ENCODE assay signal across 18 cellular contexts in genomic region chr12:114672817-114673168, GRCh38. TPM values are rescaled to one million over a fixed set of nuclear protein-coding genes. Genes with fewer than 3 reads are reported as not detected.
A peak's percentile ranks its signal among the peaks of the same experiment; 100 is the strongest.
DNase-seq lines count a peak whose midpoint lies in the region; ATAC-seq and TF ChIP-seq lines count a peak whose summit lies in the region.
"Had no signal": no experiment of that assay in that cellular context is flagged by ENCODE, and none has a peak within 500 bp of the region (broad histone marks: within the 10 kb centered on the region; RNA-seq: fewer than 3 reads in every experiment).

No MANE protein-coding gene starts in this region.

- peak overlapping the region; percentile 33 to 90 for H2BK12ac ChIP-seq in mesenchymal stem cell (ENCODE audit: low read length in 2 of 2)

- H3K27me3 Mint-ChIP-seq in MCF 10A (ENCODE audit: insufficient read depth, unreplicated experiment) = no peaks in the 10 kb centered on the region

- H3K79me1 ChIP-seq in IMR-90 (ENCODE audit: low read depth in 1 of 2, low read length in 2 of 2) (peaks cover 0 to 11% of the 10 kb centered on the region in 2 experiments; a peak in 1 of 4 replicates), mesenchymal stem cell (replicated peaks; ENCODE audit: low read length, poor library complexity, severe bottlenecking) (no peaks in the 10 kb centered on the region)

- 4% methylated on average over 3 of the region's 4 CpGs; no CpG with 5 or more reads in 1 of the 2 experiments for WGBS in IMR-90 (ENCODE audit: extremely low coverage in 2 of 2, insufficient read length in 1 of 2), 2 experiments
- 49% methylated on average over 4 of the region's 4 CpGs for WGBS in mesenchymal stem cell
- WGBS in thyroid gland, 2 donors = 26 to 28% methylated on average over 4 of the region's 4 CpGs

- peak overlapping the region; percentile 66 for H3K56ac ChIP-seq in IMR-90 (ENCODE audit: extremely low read depth, insufficient read depth, low read length)

- peaks cover 6% of the 10 kb centered on the region for H3K4me1 Mint-ChIP-seq in MCF 10A (ENCODE audit: insufficient read depth, unreplicated experiment)
- H3K4me1 Mint-ChIP-seq: activated CD4-positive, alpha-beta T cell treated with anti-CD3 and anti-CD28 coated beads, Interleukin-2, amount 10 ng/mL, durations not matched to agents 24 days and 14 days had no signal

- H3K9me3 Mint-ChIP-seq in MCF 10A (ENCODE audit: unreplicated experiment) = no peaks in the 10 kb centered on the region
- H3K9me3 Mint-ChIP-seq: activated CD4-positive, alpha-beta T cell treated with anti-CD3 and anti-CD28 coated beads, Interleukin-2, amount 10 ng/mL, durations not matched to agents 24 days and 14 days; CD4-positive, alpha-beta T cell had no signal

- no peak overlapping the region for H3K4me3 Mint-ChIP-seq in MCF 10A (ENCODE audit: unreplicated experiment)
- H3K4me3 Mint-ChIP-seq: activated CD4-positive, alpha-beta T cell treated with anti-CD3 and anti-CD28 coated beads, Interleukin-2, amount 10 ng/mL, durations not matched to agents 24 days and 14 days; activated naive CD8-positive, alpha-beta T cell; CD4-positive, alpha-beta T cell had no signal

- H3K27ac Mint-ChIP-seq in MCF 10A (ENCODE audit: low read depth, unreplicated experiment) = peak overlapping the region; percentile 12
- H3K27ac Mint-ChIP-seq: activated CD4-positive, alpha-beta T cell treated with anti-CD3 and anti-CD28 coated beads, Interleukin-2, amount 10 ng/mL, durations not matched to agents 24 days and 14 days; activated naive CD8-positive, alpha-beta T cell; CD4-positive, alpha-beta T cell had no signal

- H2BK120ac ChIP-seq in IMR-90 (ENCODE audit: low read depth, low read length) (peak overlapping the region; percentile 71), mesenchymal stem cell (ENCODE audit: low read depth, low read length) (peak overlapping the region; percentile 89)

- no peak for DNase-seq in IMR-90
- DNase-seq in MCF 10A (ENCODE audit: unreplicated experiment) = no peak
- no peak for DNase-seq in mesenchymal stem cell
- no peak for DNase-seq in thyroid gland
- DNase-seq in NCI-H2107 treated with DMSO at 0.1 percent for 48 hours (lab: John Stamatoyannopoulos, UW; ENCODE audit: unreplicated experiment) = no peak
- DNase-seq: activated CD4-positive, alpha-beta T cell treated with anti-CD3 and anti-CD28 coated beads, Interleukin-2, amount 10 ng/mL, durations not matched to agents 24 days and 14 days; activated T-cell treated with anti-CD3 and anti-CD28 coated beads, Interleukin-2, amount 50 U/mL, for 1 hour; CD4-positive, alpha-beta T cell; left cardiac atrium; NCI-H1092 treated with DMSO at 0.1 percent for 48 hours; NK-92 treated with Interleukin-12 subunit alpha and Interleukin-12 subunit beta, amount 100 ng/mL, for 24 hours; Right ventricle myocardium superior; stimulated activated CD4-positive, alpha-beta T cell treated with anti-CD3 and anti-CD28 coated beads, Interleukin-4, amount 100 ng/mL, for 1 hour; T-helper 9 cell had no signal

- peak overlapping the region; percentile 27 for H2BK20ac ChIP-seq in IMR-90 (ENCODE audit: low read depth, low read length)

- dilution Hi-C loops in IMR-90 (cut with HindIII; ENCODE audit: low sequenced_read_pairs, unreplicated experiment) = no loop called here

- CTCF ChIA-PET in IMR-90 (lab: Yijun Ruan, JAX) (interaction anchor here (1.0 to 1.8 kb wide), 5 partner anchors 10 to 1080 kb away, joined by 3 to 6 read pairs (median 3); partner anchors contain the start of gene TBX3), MCF 10A (lab: Yijun Ruan, JAX) (interaction anchor here (0.5 to 2.9 kb wide), 4 partner anchors 11 to 933 kb away, joined by 3 to 8 read pairs (median 4); partner anchors contain the start of gene TBX3)

- H2BK5ac ChIP-seq in IMR-90 (ENCODE audit: low read depth, low read length, poor library complexity, severe bottlenecking) (peak overlapping the region; percentile 89), mesenchymal stem cell (ENCODE audit: low read depth, low read length, poor library complexity, severe bottlenecking) (no peak overlapping the region)

- H4K8ac ChIP-seq in IMR-90 (ENCODE audit: low read depth in 2 of 2, low read length in 2 of 2) (peak overlapping the region; percentile 46 to 75; a peak in 1 of 4 replicates), mesenchymal stem cell (ENCODE audit: low read length) (peak overlapping the region; percentile 96)

- H4K20me1 ChIP-seq in IMR-90 (ENCODE audit: insufficient read depth, low read length) = peaks cover 11% of the 10 kb centered on the region

- intact Hi-C loops in IMR-90 (cut with micrococcal nuclease) = loop anchor here (1.0 to 5.0 kb wide), 2 partner anchors 9 to 270 kb away; no protein-coding TSS in a partner anchor
- intact Hi-C loops in MCF 10A (cut with micrococcal nuclease) = no loop called here
- intact Hi-C loops in thyroid gland (cut with DNase I) = no loop called here

- H3K9ac ChIP-seq in IMR-90 (ENCODE audit: low read depth, low read length) (peak overlapping the region; percentile 55), mesenchymal stem cell (ENCODE audit: low read length) (peak overlapping the region; percentile 84)

- H3K9me3 ChIP-seq in IMR-90 (ENCODE audit: control insufficient read depth, insufficient read depth, low read length) = no peaks in the 10 kb centered on the region
- H3K9me3 ChIP-seq in mesenchymal stem cell (ENCODE audit: control insufficient read depth, low read length) = no peaks in the 10 kb centered on the region
- no peaks in the 10 kb centered on the region for H3K9me3 ChIP-seq in thyroid gland

- no peak overlapping the region for H2AFZ ChIP-seq in IMR-90 (replicated peaks; ENCODE audit: low read length, poor library complexity)
- H2AFZ ChIP-seq in mesenchymal stem cell (ENCODE audit: low read depth, low read length) = no peak overlapping the region

- H3K18ac ChIP-seq in IMR-90 (ENCODE audit: low read depth, low read length) (0 out of 2 replicates have a peak overlapping the region, but pooled peaks have one; percentile 2), mesenchymal stem cell (ENCODE audit: low read depth in 1 of 2, low read length in 2 of 2) (peak overlapping the region; percentile 60 to 83)

- POLR2A ChIA-PET in IMR-90 (lab: Charles Lee; ENCODE audit: unreplicated experiment) (interaction anchor here (0.5 to 2.0 kb wide), 2 partner anchors 12 to 73 kb away, joined by 4 to 16 read pairs; partner anchors contain the start of gene TBX3), MCF 10A (lab: Yijun Ruan, JAX) (interaction anchor here (1.1 to 1.2 kb wide), 2 partner anchors 9 to 11 kb away, joined by 5 read pairs; partner anchors contain the start of gene TBX3)

- peaks cover 31% of the 10 kb centered on the region for H3K36me3 Mint-ChIP-seq in MCF 10A (ENCODE audit: insufficient read depth, unreplicated experiment)
- H3K36me3 Mint-ChIP-seq: activated naive CD8-positive, alpha-beta T cell had no signal

- no peak for TF ChIP-seq POLR2A in IMR-90 (IDR thresholded peaks at IDR 0.05; ENCODE audit: low read depth, low read length)
- TF ChIP-seq POLR2A in thyroid gland (IDR thresholded peaks at IDR 0.05) = no peak

- peak overlapping the region; percentile 95 for H3K23ac ChIP-seq in IMR-90 (ENCODE audit: low read depth, low read length)
- no peak overlapping the region for H3K23ac ChIP-seq in mesenchymal stem cell (ENCODE audit: low read length in 2 of 2)

- H3K27ac ChIP-seq in IMR-90 (ENCODE audit: insufficient read depth, low read length) (peak overlapping the region; percentile 92), mesenchymal stem cell (ENCODE audit: low read length, poor library complexity, severe bottlenecking) (no peak overlapping the region), thyroid gland (peak overlapping the region; percentile 92 to 99 (median 99))

- H3K4ac ChIP-seq in IMR-90 (ENCODE audit: low read depth, low read length) = peak overlapping the region; percentile 78
- H3K4ac ChIP-seq in mesenchymal stem cell (ENCODE audit: low read depth in 1 of 2, low read length in 2 of 2) = peak overlapping the region in 1 of 2 experiments; percentile 89

- peak overlapping the region; percentile 77 for H3K4me2 ChIP-seq in IMR-90 (ENCODE audit: low read depth, low read length)
- H3K4me2 ChIP-seq in mesenchymal stem cell (ENCODE audit: low read length, poor library complexity, severe bottlenecking) = no peak overlapping the region

- H3K14ac ChIP-seq in IMR-90 (replicated peaks; ENCODE audit: low read depth, low read length) (peak overlapping the region; percentile 75; the same call in 1 of the 2 replicates), mesenchymal stem cell (ENCODE audit: low read length in 2 of 2) (peak overlapping the region in 1 of 2 experiments; percentile 62)

- TF ChIP-seq CTCF in IMR-90 (conservative IDR thresholded peaks at IDR 0.05; ENCODE audit: low read depth, low read length) (no peak), MCF 10A (IDR thresholded peaks at IDR 0.05; ENCODE audit: unreplicated experiment) (no peak), thyroid gland (IDR thresholded peaks at IDR 0.05) (no peak)

- peak overlapping the region; percentile 57; the same call in 1 of the 3 replicates for H2BK15ac ChIP-seq in IMR-90 (ENCODE audit: low read depth, low read length)
- H2BK15ac ChIP-seq in mesenchymal stem cell (ENCODE audit: low read depth, poor library complexity, severe bottlenecking) = no peak overlapping the region

- H2AK5ac ChIP-seq in IMR-90 (ENCODE audit: low read depth, low read length) = peak overlapping the region; percentile 71
- H2AK5ac ChIP-seq in mesenchymal stem cell (ENCODE audit: low read length, severe bottlenecking) = no peak overlapping the region

- H3K4me1 ChIP-seq in IMR-90 (ENCODE audit: control insufficient read depth, insufficient read depth, low read length) (peaks cover 11% of the 10 kb centered on the region), mesenchymal stem cell (ENCODE audit: control insufficient read depth, insufficient read depth, low read depth, low read length) (peaks cover 13% of the 10 kb centered on the region), thyroid gland (peaks cover 22 to 35% of the 10 kb centered on the region in 2 donors)

- no peak for ATAC-seq in IMR-90 (ENCODE audit: low read depth)
- no peak for ATAC-seq in HG03439 (IDR thresholded peaks at IDR 0.05; ENCODE audit: unreplicated experiment)
- no peak for ATAC-seq in GM21786 (IDR thresholded peaks at IDR 0.05; ENCODE audit: unreplicated experiment)
- no peak for ATAC-seq in HG02981 (IDR thresholded peaks at IDR 0.05; ENCODE audit: unreplicated experiment)

- H4K5ac ChIP-seq in IMR-90 (ENCODE audit: low read depth, low read length) = peak overlapping the region; percentile 13

- peak overlapping the region; percentile 16 for H3K4me3 ChIP-seq in IMR-90 (ENCODE audit: insufficient read depth, low read depth, low read length)
- peak overlapping the region in 1 of 2 experiments; percentile 69 for H3K4me3 ChIP-seq in mesenchymal stem cell (ENCODE audit: insufficient read depth in 1 of 2, low read depth in 1 of 2, low read length in 2 of 2)
- H3K4me3 ChIP-seq in thyroid gland (replicated peaks in 1 of 3) = peak overlapping the region in 2 of 3 donors; percentile 10 to 36

- H2AK9ac ChIP-seq in IMR-90 (replicated peaks; ENCODE audit: low read depth, low read length, poor library complexity) = peak overlapping the region; percentile 65

- H3K27me3 ChIP-seq in IMR-90 (ENCODE audit: control insufficient read depth, insufficient read depth, low read length) (no peaks in the 10 kb centered on the region), mesenchymal stem cell (ENCODE audit: control insufficient read depth in 1 of 2, insufficient read depth in 1 of 2, low read length in 2 of 2) (peaks cover 0 to 59% of the 10 kb centered on the region in 2 experiments), thyroid gland (no peaks in the 10 kb centered on the region)

- H3K36me3 ChIP-seq in IMR-90 (ENCODE audit: control insufficient read depth, insufficient read depth, low read length) (peaks cover 47% of the 10 kb centered on the region), mesenchymal stem cell (ENCODE audit: control insufficient read depth in 1 of 2, insufficient read depth in 2 of 2, low read depth in 1 of 2, low read length in 2 of 2) (peaks cover 0 to 71% of the 10 kb centered on the region in 2 experiments), thyroid gland (peaks cover 25 to 31% of the 10 kb centered on the region in 2 donors)

- in situ Hi-C loops in IMR-90 (cut with MboI; ENCODE audit: low sequenced_read_pairs) = no loop called here

- H3K9me1 ChIP-seq in IMR-90 (ENCODE audit: insufficient read depth, low read length) = no peaks in the 10 kb centered on the region

- no peak for TF ChIP-seq RAD21 in IMR-90 (IDR thresholded peaks at IDR 0.05; ENCODE audit: low read length)

- BruUV-seq in IMR-90 (replicated peaks; lab: Mats Ljungman, UMichigan) (no TSS peak), MCF 10A (replicated peaks; lab: Mats Ljungman, UMichigan) (no TSS peak)

- peak overlapping the region; percentile 58 for H4K91ac ChIP-seq in IMR-90 (ENCODE audit: insufficient read depth, low read depth, low read length)
- H4K91ac ChIP-seq in mesenchymal stem cell (ENCODE audit: low read length) = peak overlapping the region; percentile 7

RNA-seq across cellular contexts. Expression of gene TBX3, which starts 11.2 kb away (rescaled TPM):
- total RNA-seq in IMR-90 (2012; rRNA removed) (15.8 and 18.6 TPM in 2 replicates), MCF 10A (2022) (6.6 and 8.0 TPM in 2 replicates), thyroid gland (100 to 1,000 TPM; 104 to 258 (median 192) TPM)
- polyA plus RNA-seq in IMR-90 (2012; rRNA removed) = 40.5 and 44.9 TPM in 2 replicates
- 13.1 and 30.1 TPM in 2 replicates for polyA plus RNA-seq in IMR-90 (2012; cell fraction: cytosol; rRNA removed)
- polyA plus RNA-seq in IMR-90 (2012; cell fraction: nucleus; rRNA removed; ENCODE audit: low replicate concordance) = 165 and 239 TPM in 2 replicates
- 59.8 TPM for polyA plus RNA-seq in mesenchymal stem cell (2013, experiment 1 of 2)
- 57.6 TPM for polyA plus RNA-seq in mesenchymal stem cell (2013, experiment 2 of 2)
- total RNA-seq: activated CD4-positive, alpha-beta T cell treated with anti-CD3 and anti-CD28 coated beads, Interleukin-2, amount 10 ng/mL, durations not matched to agents 24 days and 14 days had no signal
